In genomic region chr10:101297901-101298451, GRCh38 we compare ENCODE assay signal across 8 cellular contexts. TPM values are rescaled to one million over a fixed set of nuclear protein-coding genes. Genes with fewer than 3 reads are reported as not detected.
DNase-seq lines count a peak whose midpoint lies in the region; FAIRE-seq and TF ChIP-seq lines count a peak whose summit lies in the region.

No MANE protein-coding gene starts in this region.

- in situ Hi-C loops in transverse colon (cut with MboI; ENCODE audit: low pct_ligation_motif_present in 1 of 4, low pct_unique_long_range_greater_than_20kb in 1 of 4, low sequenced_read_pairs in 3 of 4): loop anchor here in 2 of 4 donors (25.0 kb wide), 2 partner anchors 139 to 264 kb away; no protein-coding TSS in a partner anchor

- POLR2A ChIA-PET in AG04449 (lab: Yijun Ruan, JAX): no interaction called here

- TF ChIP-seq EP300 in transverse colon (IDR thresholded peaks at IDR 0.05; ENCODE audit: low read depth): no peak

- no peak overlapping the region for H3K4me3 ChIP-seq in AG04449 (ENCODE audit: low read depth, low read length)
- no peak overlapping the region for H3K4me3 ChIP-seq in fibroblast of lung (replicated peaks in 1 of 4; ENCODE audit: control extremely low read depth in 1 of 4, insufficient read depth in 1 of 4, low read depth in 3 of 4, low read length in 4 of 4)
- no peak overlapping the region for H3K4me3 ChIP-seq in osteoblast (ENCODE audit: insufficient read depth, low read length)
- H3K4me3 ChIP-seq in transverse colon: no peak overlapping the region

- H3K79me2 ChIP-seq in fibroblast of lung (ENCODE audit: control insufficient read depth, insufficient read depth, low read length) (no peaks in the 10 kb centered on the region), osteoblast (ENCODE audit: insufficient read depth, low read length) (no peaks in the 10 kb centered on the region)

- TF ChIP-seq POLR2A in transverse colon (IDR thresholded peaks at IDR 0.05): no peak

- 3% methylated on average over 9 of the region's 9 CpGs; no CpG with 5 or more reads in 1 of the 2 donors for WGBS in transverse colon (ENCODE audit: low coverage in 1 of 2), 2 donors

- H4K20me1 ChIP-seq in fibroblast of lung (ENCODE audit: control insufficient read depth, extremely low read depth, insufficient read depth, low read length): no peaks in the 10 kb centered on the region
- H4K20me1 ChIP-seq in osteoblast (ENCODE audit: insufficient read depth, low read length): no peaks in the 10 kb centered on the region

- H3K9me3 ChIP-seq in fibroblast of lung (ENCODE audit: control insufficient read depth, insufficient read depth, low read depth, low read length) (no peaks in the 10 kb centered on the region), osteoblast (ENCODE audit: low read depth, low read length) (no peaks in the 10 kb centered on the region), transverse colon (no peaks in the 10 kb centered on the region)

- no peak overlapping the region for H3K27ac ChIP-seq in fibroblast of lung (ENCODE audit: insufficient read depth, low read length)
- no peak overlapping the region for H3K27ac ChIP-seq in osteoblast (ENCODE audit: low read depth, low read length)
- no peak overlapping the region for H3K27ac ChIP-seq in transverse colon

- H3K4me1 ChIP-seq in fibroblast of lung (ENCODE audit: control insufficient read depth, extremely low read depth, insufficient read depth, low read length): no peaks in the 10 kb centered on the region
- no peaks in the 10 kb centered on the region for H3K4me1 ChIP-seq in osteoblast (ENCODE audit: insufficient read depth, low read length)
- H3K4me1 ChIP-seq in transverse colon: peaks cover 0 to under 1% (median 0%) of the 10 kb centered on the region in 4 donors

- peak; percentile 86 for TF ChIP-seq CTCF in AG04449 (IDR thresholded peaks at IDR 0.05; ENCODE audit: insufficient read depth, low read length, missing control alignments)
- peak; percentile 58 to 91 for TF ChIP-seq CTCF in fibroblast of lung (conservative IDR thresholded peaks at IDR 0.05 in 1 of 2, IDR thresholded peaks at IDR 0.05 in 1 of 2; ENCODE audit: low read depth in 1 of 2, low read length in 2 of 2)
- peak; percentile 94 for TF ChIP-seq CTCF in osteoblast (IDR thresholded peaks at IDR 0.05; ENCODE audit: extremely low read depth, low read depth, low read length)
- TF ChIP-seq CTCF in transverse colon (IDR thresholded peaks at IDR 0.05): peak; percentile 67 to 87 (median 80)

- CTCF ChIA-PET in AG04449 (lab: Yijun Ruan, JAX): interaction anchor here (0.6 to 4.3 kb wide), 17 partner anchors 10 to 168 kb away, joined by 3 to 29 read pairs (median 4); no protein-coding TSS in a partner anchor

- FAIRE-seq in GM18507 (lab: Jason Lieb, UNC): peak; percentile 83

- no peak overlapping the region for H2AFZ ChIP-seq in fibroblast of lung (ENCODE audit: low read length)
- H2AFZ ChIP-seq in osteoblast (ENCODE audit: low read length): no peak overlapping the region

- no peak for DNase-seq in AG04449 (ENCODE audit: low read depth, low spot score)
- DNase-seq in GM18507 (ENCODE audit: extremely low spot score, insufficient read length, low read depth): peak; percentile 49
- peak; percentile 29 for DNase-seq in NOMO-1 treated with dmso at 0.1 percent for 144 hours (lab: John Stamatoyannopoulos, UW; ENCODE audit: unreplicated experiment)
- DNase-seq in activated T-cell treated with anti-CD3 and anti-CD28 coated beads for 48 hours (ENCODE audit: low read depth): peak; percentile 72
- peak; percentile 27 to 49 for DNase-seq in fibroblast of lung (ENCODE audit: low read depth in 2 of 2)
- DNase-seq in osteoblast (ENCODE audit: insufficient read length, low spot score, missing footprints): peak; percentile 94
- DNase-seq in transverse colon: peak; percentile 66
- DNase-seq in NCI-H345 (lab: John Stamatoyannopoulos, UW): no peak

- intact Hi-C loops in transverse colon (cut with DNase I; ENCODE audit: low total_unique reads): loop anchor here (10.0 kb wide), 1 partner anchor 83 kb away; no protein-coding TSS in a partner anchor

- H3K4me2 ChIP-seq in fibroblast of lung (ENCODE audit: extremely low read depth, insufficient read depth, low read length) (no peak overlapping the region), osteoblast (ENCODE audit: insufficient read depth, low read length) (no peak overlapping the region)

- H3K36me3 ChIP-seq in fibroblast of lung (ENCODE audit: control insufficient read depth, insufficient read depth, low read length) (no peaks in the 10 kb centered on the region), osteoblast (ENCODE audit: insufficient read depth, low read length) (no peaks in the 10 kb centered on the region), transverse colon (no peaks in the 10 kb centered on the region)

- H3K27me3 ChIP-seq in fibroblast of lung (ENCODE audit: control insufficient read depth, insufficient read depth, low read length) (peaks cover 41% of the 10 kb centered on the region), osteoblast (ENCODE audit: insufficient read depth, low read length) (peaks cover 43% of the 10 kb centered on the region), transverse colon (peaks cover 75% of the 10 kb centered on the region)

- H3K9ac ChIP-seq in fibroblast of lung (ENCODE audit: insufficient read depth, low read length): no peak overlapping the region

RNA-seq across cellular contexts. Expression of gene BTRC, which starts 56.0 kb away (rescaled TPM):
- total RNA-seq in fibroblast of lung: 9.2 and 9.5 TPM in 2 replicates
- 9.6 and 10.9 TPM in 2 replicates for polyA plus RNA-seq in fibroblast of lung
- polyA plus RNA-seq in fibroblast of lung (2012): 5.3 and 6.9 TPM in 2 replicates
- polyA minus RNA-seq in fibroblast of lung (ENCODE audit: low replicate concordance): 7.2 and 7.7 TPM in 2 replicates
- 11.2 and 11.8 TPM in 2 replicates for total RNA-seq in osteoblast
- 100 to 1,000 TPM in 1 of 4 donors, 10 to 100 TPM in 2, 1 to 10 TPM in 1; 8.6 to 195 (median 32.0) TPM for total RNA-seq in transverse colon

Comparison
In these comparisons a context has a peak if more than half of its experiments do, and no peak if none do; other contexts are left out.
1. DNase-seq: peak in GM18507 (single experiment), NOMO-1 treated with dmso at 0.1 percent for 144 hours (single experiment), activated T-cell treated with anti-CD3 and anti-CD28 coated beads for 48 hours (single experiment), fibroblast of lung (2 of 2), osteoblast (single experiment) and transverse colon (single experiment); none in AG04449 (single experiment) and NCI-H345 (single experiment).
2. Peak in every context shown above with its lines, with median percentiles within 50 percentile points of each other: CTCF ChIP-seq.